Comparison of ENCODE assay signal across 10 cellular contexts in genomic region chr2:212451786-212452200, GRCh38.
DNase-seq lines count a peak whose midpoint lies in the region; TF ChIP-seq lines count a peak whose summit lies in the region.
"Had no signal": no experiment of that assay in that cellular context is flagged by ENCODE, and none has a peak within 500 bp of the region (broad histone marks: within the 10 kb centered on the region; RNA-seq: fewer than 3 reads in every experiment).

No MANE protein-coding gene starts in this region.

- WGBS in HUES64, result no CpG with 5 or more reads among the region's 1 CpG
- 0% methylated on average over 1 of the region's 1 CpG for WGBS in mesenchymal stem cell

- peak; percentile 5 for DNase-seq in AG08396 (ENCODE audit: low spot score)
- peak; percentile 53 to 71 for DNase-seq in cardiac fibroblast (ENCODE audit: low read depth in 2 of 2)
- peak; percentile 21 for DNase-seq in mesenchymal stem cell
- DNase-seq in medulla oblongata (ENCODE audit: extremely low spot score), result no peak
- no peak for DNase-seq in WERI-Rb-1
- DNase-seq in mesenteric fat pad (ENCODE audit: low spot score), result no peak
- DNase-seq in head of caudate nucleus, result no peak
- DNase-seq: NCI-H2171 had no signal

- H2BK15ac ChIP-seq in mesenchymal stem cell (ENCODE audit: low read depth, poor library complexity, severe bottlenecking), result no peak overlapping the region

- H3K4me2 ChIP-seq in mesenchymal stem cell (ENCODE audit: low read length, poor library complexity, severe bottlenecking), result no peak overlapping the region

- H3K36me3 ChIP-seq in HUES64 (ENCODE audit: insufficient read depth, low read length), result no peaks in the 10 kb centered on the region
- no peaks in the 10 kb centered on the region for H3K36me3 ChIP-seq in mesenchymal stem cell (ENCODE audit: control insufficient read depth in 1 of 2, insufficient read depth in 2 of 2, low read depth in 1 of 2, low read length in 2 of 2)
- H3K36me3 ChIP-seq in WERI-Rb-1, result no peaks in the 10 kb centered on the region

- H3K27ac ChIP-seq in HUES64 (ENCODE audit: low read depth, low read length) (peak overlapping the region; percentile 52; the same call in 1 of the 2 replicates), mesenchymal stem cell (ENCODE audit: low read length, poor library complexity, severe bottlenecking) (peak overlapping the region; percentile 88), WERI-Rb-1 (no peak overlapping the region)

- peak overlapping the region; percentile 14 for H2BK5ac ChIP-seq in mesenchymal stem cell (ENCODE audit: low read depth, low read length, poor library complexity, severe bottlenecking)

- no peak overlapping the region for H4K8ac ChIP-seq in mesenchymal stem cell (ENCODE audit: low read length)

- H3K23ac ChIP-seq in mesenchymal stem cell (ENCODE audit: low read length in 2 of 2), result no peak overlapping the region

- H2BK12ac ChIP-seq in mesenchymal stem cell (ENCODE audit: low read length in 2 of 2), result no peak overlapping the region

- no peak overlapping the region for H2AFZ ChIP-seq in mesenchymal stem cell (ENCODE audit: low read depth, low read length)

- no peak overlapping the region for H4K91ac ChIP-seq in mesenchymal stem cell (ENCODE audit: low read length)

- no peaks in the 10 kb centered on the region for H3K79me1 ChIP-seq in mesenchymal stem cell (replicated peaks; ENCODE audit: low read length, poor library complexity, severe bottlenecking)

- intact Hi-C loops in head of caudate nucleus (cut with DNase I), result no loop called here

- H3K4me3 ChIP-seq in HUES64 (ENCODE audit: low read length), result no peak overlapping the region
- no peak overlapping the region for H3K4me3 ChIP-seq in cardiac fibroblast (replicated peaks in 1 of 2; ENCODE audit: low read depth in 2 of 2, low read length in 2 of 2)
- no peak overlapping the region for H3K4me3 ChIP-seq in mesenchymal stem cell (ENCODE audit: insufficient read depth in 1 of 2, low read depth in 1 of 2, low read length in 2 of 2)
- no peak overlapping the region for H3K4me3 ChIP-seq in WERI-Rb-1 (ENCODE audit: low read depth, low read length)
- H3K4me3 ChIP-seq: lung had no signal

- H3K18ac ChIP-seq in mesenchymal stem cell (ENCODE audit: low read depth in 1 of 2, low read length in 2 of 2), result no peak overlapping the region

- H3K4ac ChIP-seq in mesenchymal stem cell (ENCODE audit: low read depth in 1 of 2, low read length in 2 of 2), result no peak overlapping the region

- H3K27me3 ChIP-seq in HUES64 (ENCODE audit: insufficient read depth, low read length) (no peaks in the 10 kb centered on the region), mesenchymal stem cell (ENCODE audit: control insufficient read depth in 1 of 2, insufficient read depth in 1 of 2, low read length in 2 of 2) (no peaks in the 10 kb centered on the region), WERI-Rb-1 (ENCODE audit: insufficient read depth, low read depth, severe bottlenecking) (no peaks in the 10 kb centered on the region)

- H3K4me1 ChIP-seq in HUES64 (ENCODE audit: insufficient read depth, low read length) (peaks cover 11% of the 10 kb centered on the region), mesenchymal stem cell (ENCODE audit: control insufficient read depth, insufficient read depth, low read depth, low read length) (no peaks in the 10 kb centered on the region)

- no peaks in the 10 kb centered on the region for H3K9me3 ChIP-seq in HUES64 (ENCODE audit: insufficient read depth, low read depth, low read length)
- no peaks in the 10 kb centered on the region for H3K9me3 ChIP-seq in mesenchymal stem cell (ENCODE audit: control insufficient read depth, low read length)
- no peaks in the 10 kb centered on the region for H3K9me3 ChIP-seq in WERI-Rb-1 (ENCODE audit: severe bottlenecking)

- no peak for TF ChIP-seq CTCF in cardiac fibroblast (IDR thresholded peaks at IDR 0.05; ENCODE audit: low read depth, low read length)
- TF ChIP-seq CTCF in WERI-Rb-1 (IDR thresholded peaks at IDR 0.05; ENCODE audit: low read depth, low read length), result no peak

- H2AK5ac ChIP-seq in mesenchymal stem cell (ENCODE audit: low read length, severe bottlenecking), result no peak overlapping the region

- H3K9ac ChIP-seq in HUES64 (ENCODE audit: low read depth, low read length) (no peak overlapping the region), mesenchymal stem cell (ENCODE audit: low read length) (no peak overlapping the region)

- H2BK120ac ChIP-seq in mesenchymal stem cell (ENCODE audit: low read depth, low read length), result no peak overlapping the region

- H3K14ac ChIP-seq in mesenchymal stem cell (ENCODE audit: low read length in 2 of 2), result no peak overlapping the region

Comparison
In these comparisons a context has a peak if more than half of its experiments do, and no peak if none do; other contexts are left out.
1. DNase-seq: peak in AG08396 (single experiment), cardiac fibroblast (2 of 2) and mesenchymal stem cell (single experiment); none in medulla oblongata (single experiment), WERI-Rb-1 (single experiment), mesenteric fat pad (single experiment) and head of caudate nucleus (0 of 42).